ENCODE assay signal across 11 cellular contexts in the genomic region with DNA sequence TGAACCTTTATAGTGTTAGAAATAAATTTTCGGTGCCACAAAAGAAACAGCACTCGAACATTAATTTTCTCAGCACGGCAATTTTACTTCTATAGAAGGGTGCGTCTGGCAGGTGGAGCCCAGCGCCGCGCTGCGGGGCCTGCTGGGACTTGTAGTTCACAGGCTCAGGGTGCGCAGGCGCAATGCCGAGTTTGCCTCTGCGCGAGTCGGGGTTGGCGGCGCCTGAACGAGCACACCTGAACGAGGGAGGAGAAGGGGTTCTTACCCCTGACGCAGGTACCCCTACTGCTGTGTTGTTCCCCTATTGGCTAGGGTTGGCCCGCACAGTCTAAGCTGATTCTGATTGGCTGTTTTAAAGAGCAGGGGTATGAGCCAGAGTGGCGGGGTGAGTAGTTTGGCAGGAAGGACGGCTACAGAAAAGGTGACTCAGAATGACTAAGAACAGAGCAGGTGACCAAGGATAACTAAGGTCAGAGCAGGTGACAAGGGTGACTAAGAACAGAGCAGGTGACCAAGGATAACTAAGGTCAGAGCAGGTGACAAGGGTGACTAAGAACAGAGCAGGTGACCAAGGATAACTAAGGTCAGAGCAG. TPM values are rescaled to one million over a fixed set of nuclear protein-coding genes. Genes with fewer than 3 reads are reported as not detected.
A peak's percentile ranks its signal among the peaks of the same experiment; 100 is the strongest.
DNase-seq lines count a peak whose midpoint lies in the region; ATAC-seq, FAIRE-seq and TF ChIP-seq lines count a peak whose summit lies in the region.
"Not testable (repeated sequence)": the region's sequence is repeated elsewhere in the genome, so short reads cannot be mapped to it uniquely, and the experiment has no call there.
"Had no signal": no experiment of that assay in that cellular context is flagged by ENCODE, and none has a peak within 500 bp of the region (broad histone marks: within the 10 kb centered on the region; RNA-seq: fewer than 3 reads in every experiment).

No MANE protein-coding gene starts in this region.

- peaks cover 14% of the 10 kb centered on the region for H3K4me1 ChIP-seq in CD4-positive, CD25-positive, alpha-beta regulatory T cell (ENCODE audit: control insufficient read depth, insufficient read depth, low read length, poor library complexity, severe bottlenecking)
- H3K4me1 ChIP-seq in PC-3 (ENCODE audit: insufficient read depth, low read length); right cardiac atrium (ENCODE audit: control insufficient read depth, insufficient read depth, low read length): not testable (repeated sequence)

- not testable (repeated sequence) for H3K27ac ChIP-seq in CD4-positive, CD25-positive, alpha-beta regulatory T cell (ENCODE audit: insufficient read depth, low read length, poor library complexity, severe bottlenecking); PC-3 (ENCODE audit: low read length); right cardiac atrium (ENCODE audit: low read length)

- not testable (repeated sequence) for FAIRE-seq in bronchial epithelial cell (lab: Jason Lieb, UNC)

- not testable (repeated sequence) for H3K27ac Mint-ChIP-seq in CD4-positive, CD25-positive, alpha-beta regulatory T cell; activated CD4-positive, alpha-beta memory T cell treated with anti-CD3 and anti-CD28 coated beads for 36 hours
- H3K27ac Mint-ChIP-seq in naive B cell, result peak overlapping the region in 4 of 6 donors; percentile 14 to 88 (median 66)

- H3K27me3 Mint-ChIP-seq in CD4-positive, CD25-positive, alpha-beta regulatory T cell; activated CD4-positive, alpha-beta memory T cell treated with anti-CD3 and anti-CD28 coated beads for 36 hours; naive B cell: not testable (repeated sequence)

- H3K27me3 ChIP-seq in CD4-positive, CD25-positive, alpha-beta regulatory T cell (ENCODE audit: control insufficient read depth, insufficient read depth, low read length); H7 (ENCODE audit: control insufficient read depth, insufficient read depth, low read length); PC-3 (ENCODE audit: low read length); bronchial epithelial cell (ENCODE audit: control insufficient read depth, insufficient read depth, low read length); right cardiac atrium (ENCODE audit: control insufficient read depth, insufficient read depth): not testable (repeated sequence)

- not testable (repeated sequence) for BruUV-seq in PC-3 (replicated peaks; lab: Mats Ljungman, UMichigan)

- H3K4me3 ChIP-seq in CD4-positive, CD25-positive, alpha-beta regulatory T cell (ENCODE audit: low read depth, low read length); H7 (ENCODE audit: insufficient read depth, low read depth, low read length); PC-3 (ENCODE audit: low read length); bronchial epithelial cell (ENCODE audit: low read depth, low read length); right cardiac atrium (ENCODE audit: low read length): not testable (repeated sequence)

- not testable (repeated sequence) for H3K9me3 ChIP-seq in CD4-positive, CD25-positive, alpha-beta regulatory T cell (ENCODE audit: control insufficient read depth in 2 of 2, low read length in 2 of 2); PC-3 (ENCODE audit: low read length); right cardiac atrium (ENCODE audit: control insufficient read depth, low read length)

- H3F3A ChIP-seq in PC-3 (ENCODE audit: low read length, unreplicated experiment), result not testable (repeated sequence)

- peak overlapping the region in 3 of 4 donors; percentile 36 to 90 (median 74) for H3K4me3 Mint-ChIP-seq in CD4-positive, CD25-positive, alpha-beta regulatory T cell
- H3K4me3 Mint-ChIP-seq in activated CD4-positive, alpha-beta memory T cell treated with anti-CD3 and anti-CD28 coated beads for 36 hours, result not testable (repeated sequence)
- peak overlapping the region in 3 of 8 donors; percentile 33 to 79 (median 44) for H3K4me3 Mint-ChIP-seq in naive B cell

- not testable (repeated sequence) for H3K36me3 Mint-ChIP-seq in CD4-positive, CD25-positive, alpha-beta regulatory T cell; activated CD4-positive, alpha-beta memory T cell treated with anti-CD3 and anti-CD28 coated beads for 36 hours; naive B cell

- H3K9me3 Mint-ChIP-seq in CD4-positive, CD25-positive, alpha-beta regulatory T cell; activated CD4-positive, alpha-beta memory T cell treated with anti-CD3 and anti-CD28 coated beads for 36 hours; naive B cell: not testable (repeated sequence)

- not testable (repeated sequence) for H2AFZ ChIP-seq in PC-3 (ENCODE audit: low read length)

- POLR2A ChIA-PET in PC-3 (lab: Charles Lee; ENCODE audit: unreplicated experiment), result not testable (repeated sequence)
- POLR2A ChIA-PET in activated CD4-positive, alpha-beta memory T cell treated with anti-CD3 and anti-CD28 coated beads for 36 hours (lab: Charles Lee), result interaction anchor here (0.6 kb wide), 1 partner anchor 75 kb away, joined by 3 read pairs; no protein-coding TSS in a partner anchor

- H3K9me2 ChIP-seq in PC-3 (replicated peaks; ENCODE audit: low read length), result not testable (repeated sequence)

- TF ChIP-seq CTCF in PC-3 (conservative IDR thresholded peaks at IDR 0.05; ENCODE audit: low read depth, low read length); bronchial epithelial cell (IDR thresholded peaks at IDR 0.05; ENCODE audit: insufficient read depth, low read length, severe bottlenecking): not testable (repeated sequence)

- not testable (repeated sequence) for H3K4me2 ChIP-seq in PC-3 (ENCODE audit: low read length)

- peaks cover 0 to 19% (median 4%) of the 10 kb centered on the region in 4 donors for H3K4me1 Mint-ChIP-seq in CD4-positive, CD25-positive, alpha-beta regulatory T cell
- not testable (repeated sequence) for H3K4me1 Mint-ChIP-seq in activated CD4-positive, alpha-beta memory T cell treated with anti-CD3 and anti-CD28 coated beads for 36 hours (ENCODE audit: low read depth)
- peaks cover 8 to 17% (median 13%) of the 10 kb centered on the region in 3 donors for H3K4me1 Mint-ChIP-seq in naive B cell

- H3K79me2 ChIP-seq in PC-3 (ENCODE audit: low read length), result not testable (repeated sequence)

- DNase-seq in CD4-positive, CD25-positive, alpha-beta regulatory T cell; naive B cell: not testable (repeated sequence)
- DNase-seq in H7, result peak; percentile 61
- peak; percentile 41 for DNase-seq in PC-3
- DNase-seq in activated CD4-positive, alpha-beta memory T cell treated with anti-CD3 and anti-CD28 coated beads for 36 hours, result peak; percentile 25
- peak; percentile 51 for DNase-seq in bronchial epithelial cell (ENCODE audit: low read depth)
- DNase-seq in right cardiac atrium, result peak in 2 of 3 donors; percentile 61 to 62
- DNase-seq in stimulated activated CD4-positive, alpha-beta T cell treated with anti-CD3 and anti-CD28 coated beads, Interleukin-1b, Interleukin-23, amount 100 ng/mL, for 48 hours, result peak; percentile 25

- CTCF ChIA-PET in PC-3 (lab: Charles Lee); activated CD4-positive, alpha-beta memory T cell treated with anti-CD3 and anti-CD28 coated beads for 36 hours (lab: Charles Lee): not testable (repeated sequence)

- H3K9ac ChIP-seq in PC-3 (ENCODE audit: low read length), result not testable (repeated sequence)

- not testable (repeated sequence) for ATAC-seq in CD4-positive, CD25-positive, alpha-beta regulatory T cell (ENCODE audit: low read depth in 2 of 2); PC-3; right cardiac atrium; naive B cell (ENCODE audit: low read depth in 2 of 2)

- 70% methylated on average over 22 of the region's 22 CpGs for WGBS in right cardiac atrium

- intact Hi-C loops in PC-3 (cut with micrococcal nuclease); activated CD4-positive, alpha-beta memory T cell treated with anti-CD3 and anti-CD28 coated beads for 36 hours (cut with micrococcal nuclease); right cardiac atrium (cut with DNase I): not testable (repeated sequence)

- H4K20me1 ChIP-seq in PC-3 (ENCODE audit: low read length), result not testable (repeated sequence)

- H3K36me3 ChIP-seq in CD4-positive, CD25-positive, alpha-beta regulatory T cell (ENCODE audit: control insufficient read depth, insufficient read depth, low read length); H7 (replicated peaks; ENCODE audit: control insufficient read depth, insufficient read depth, low read length); PC-3 (ENCODE audit: low read depth, low read length); bronchial epithelial cell (ENCODE audit: control insufficient read depth, insufficient read depth, low read length): not testable (repeated sequence)

RNA-seq across cellular contexts. Expression of gene ZNF554, which starts 2.3 kb away (rescaled TPM):
- 3.3 TPM for total RNA-seq in CD4-positive, CD25-positive, alpha-beta regulatory T cell
- 1 to 10 TPM; 1.8 to 6.1 (median 3.5) TPM for polyA plus RNA-seq in CD4-positive, CD25-positive, alpha-beta regulatory T cell
- 5.3 and 6.8 TPM in 2 replicates for total RNA-seq in H7 (2014; rRNA removed; shearing (Covaris generic))
- total RNA-seq in PC-3 (2014; rRNA removed), result 1.6 and 2.3 TPM in 2 replicates
- 1 to 10 TPM; 2.0 TPM for total RNA-seq in activated CD4-positive, alpha-beta memory T cell treated with anti-CD3 and anti-CD28 coated beads for 36 hours
- total RNA-seq in bronchial epithelial cell, result 3.2 and 3.9 TPM in 2 replicates
- total RNA-seq in right cardiac atrium, result 1 to 10 TPM; 4.7 to 6.7 (median 6.3) TPM
- polyA plus RNA-seq in right cardiac atrium, result 4.7 TPM
- 1 to 10 TPM in 5 of 6 donors, under 1 TPM in 1; 0.70 to 6.3 (median 3.0) TPM for polyA plus RNA-seq in naive B cell (ENCODE audit: low read depth in 6 of 6)

RNA-seq across cellular contexts. Expression of gene ZNF555, which starts 23.9 kb away (rescaled TPM):
- 3.0 TPM for total RNA-seq in CD4-positive, CD25-positive, alpha-beta regulatory T cell
- polyA plus RNA-seq in CD4-positive, CD25-positive, alpha-beta regulatory T cell, result 1 to 10 TPM; 2.0 to 7.3 (median 7.1) TPM
- total RNA-seq in H7 (2014; rRNA removed; shearing (Covaris generic)), result 1.9 and 2.0 TPM in 2 replicates
- total RNA-seq in PC-3 (2014; rRNA removed) (0.75 and 0.84 TPM in 2 replicates), bronchial epithelial cell (4.6 and 4.7 TPM in 2 replicates), right cardiac atrium (10 to 100 TPM in 2 of 4 donors, 1 to 10 TPM in 2; 8.8 to 15.7 (median 9.6) TPM)
- total RNA-seq in activated CD4-positive, alpha-beta memory T cell treated with anti-CD3 and anti-CD28 coated beads for 36 hours, result 1 to 10 TPM; 3.6 to 3.8 TPM
- polyA plus RNA-seq in right cardiac atrium (3.4 TPM), naive B cell (ENCODE audit: low read depth in 6 of 6) (1 to 10 TPM; 1.8 to 6.7 (median 4.5) TPM)

RNA-seq across cellular contexts. Expression of gene THOP1, which starts 32.0 kb away (rescaled TPM):
- 26.5 TPM for total RNA-seq in CD4-positive, CD25-positive, alpha-beta regulatory T cell
- 10 to 100 TPM; 20.0 to 28.0 (median 23.3) TPM for polyA plus RNA-seq in CD4-positive, CD25-positive, alpha-beta regulatory T cell
- total RNA-seq in H7 (2014; rRNA removed; shearing (Covaris generic)), result 206 and 287 TPM in 2 replicates
- total RNA-seq in PC-3 (2014; rRNA removed) (221 and 270 TPM in 2 replicates), bronchial epithelial cell (55.6 and 86.4 TPM in 2 replicates), right cardiac atrium (10 to 100 TPM; 41.4 to 69.4 (median 54.1) TPM)
- total RNA-seq in activated CD4-positive, alpha-beta memory T cell treated with anti-CD3 and anti-CD28 coated beads for 36 hours, result 100 to 1,000 TPM; 126 TPM
- polyA plus RNA-seq in right cardiac atrium (64.0 TPM), naive B cell (ENCODE audit: low read depth in 6 of 6) (10 to 100 TPM; 22.4 to 42.2 (median 38.5) TPM)

RNA-seq across cellular contexts. Expression of gene SGTA, which starts 34.3 kb away (rescaled TPM):
- 35.7 TPM for total RNA-seq in CD4-positive, CD25-positive, alpha-beta regulatory T cell
- 10 to 100 TPM; 28.2 to 35.3 (median 31.5) TPM for polyA plus RNA-seq in CD4-positive, CD25-positive, alpha-beta regulatory T cell
- 97.4 and 103 TPM in 2 replicates for total RNA-seq in H7 (2014; rRNA removed; shearing (Covaris generic))
- 78.6 and 89.6 TPM in 2 replicates for total RNA-seq in PC-3 (2014; rRNA removed)
- total RNA-seq in activated CD4-positive, alpha-beta memory T cell treated with anti-CD3 and anti-CD28 coated beads for 36 hours, result 10 to 100 TPM; 45.6 to 46.2 TPM
- 19.7 and 26.5 TPM in 2 replicates for total RNA-seq in bronchial epithelial cell
- total RNA-seq in right cardiac atrium, result 10 to 100 TPM; 53.6 to 84.2 (median 64.6) TPM
- polyA plus RNA-seq in right cardiac atrium, result 86.5 TPM
- 10 to 100 TPM; 18.6 to 38.7 (median 26.3) TPM for polyA plus RNA-seq in naive B cell (ENCODE audit: low read depth in 6 of 6)

RNA-seq across cellular contexts. Expression of gene ZNF556, which starts 49.8 kb away (rescaled TPM):
- not detected for total RNA-seq in CD4-positive, CD25-positive, alpha-beta regulatory T cell
- not detected for polyA plus RNA-seq in CD4-positive, CD25-positive, alpha-beta regulatory T cell
- under 0.01 TPM in 2 replicates for total RNA-seq in H7 (2014; rRNA removed; shearing (Covaris generic))
- total RNA-seq in PC-3 (2014; rRNA removed) (0.04 TPM in 1 of 2 replicates, not detected in the other), bronchial epithelial cell (2.0 and 2.4 TPM in 2 replicates), right cardiac atrium (under 1 TPM in 1 of 4 donors, not detected in 3; 0.25 TPM)
- not detected for total RNA-seq in activated CD4-positive, alpha-beta memory T cell treated with anti-CD3 and anti-CD28 coated beads for 36 hours
- polyA plus RNA-seq in right cardiac atrium (not detected), naive B cell (ENCODE audit: low read depth in 6 of 6) (not detected)
- total RNA-seq: astrocyte, Peyer's patch had no signal
- polyA plus RNA-seq: BJ had no signal
